ENCODE assay signal across 8 cellular contexts in the genomic region with DNA sequence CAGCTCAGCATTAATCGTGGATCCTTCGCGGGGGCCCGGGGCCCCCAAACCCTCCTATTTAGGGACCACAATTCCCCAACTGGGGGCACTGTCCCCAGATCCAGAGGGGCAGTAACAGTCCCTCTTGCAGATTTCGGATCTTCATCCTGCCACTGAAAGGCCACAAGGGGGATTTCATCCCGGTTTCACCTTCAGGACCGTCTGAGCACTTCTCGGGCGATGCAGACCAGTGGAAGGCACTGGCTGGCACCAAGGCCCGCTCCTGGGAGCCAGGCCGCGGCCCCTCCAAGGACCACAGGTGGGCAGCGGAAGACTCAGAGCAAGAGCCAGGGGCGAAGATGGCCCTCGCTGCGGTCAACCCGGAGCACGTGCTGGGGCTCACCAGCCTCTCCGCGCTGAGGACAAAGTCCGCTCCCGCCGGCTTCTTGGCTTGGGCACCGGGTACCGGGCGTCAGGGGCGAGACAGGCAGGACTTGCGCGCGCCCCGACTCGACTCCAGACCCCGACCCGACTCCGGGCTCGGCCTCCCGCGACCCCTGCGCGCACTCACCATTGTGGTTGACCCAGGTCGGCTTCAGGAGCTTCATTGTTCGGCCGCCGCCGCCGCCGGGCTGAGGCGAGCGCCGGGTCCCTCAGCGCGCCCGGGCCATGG. TPM values are rescaled to one million over a fixed set of nuclear protein-coding genes. Genes with fewer than 3 reads are reported as not detected.
DNase-seq lines count a peak whose midpoint lies in the region; ATAC-seq and TF ChIP-seq lines count a peak whose summit lies in the region.

No MANE protein-coding gene starts in this region.

- H3K9me3 Mint-ChIP-seq in stimulated activated naive CD8-positive, alpha-beta T cell treated with anti-CD3 and anti-CD28 coated beads, Interleukin-15, amount 100 ng/mL, for 72 hours: no peaks in the 10 kb centered on the region

- H3K79me2 ChIP-seq in PC-3 (ENCODE audit: low read length): peaks cover 67% of the 10 kb centered on the region

- DNase-seq in CMK (ENCODE audit: low read depth) (peak; percentile 41), PC-3 (peak; percentile 7), breast epithelium (ENCODE audit: low spot score in 2 of 2) (no peak), left colon (peak; percentile 70 to 78)
- DNase-seq in stimulated activated naive CD8-positive, alpha-beta T cell treated with anti-CD3 and anti-CD28 coated beads, Interleukin-15, amount 100 ng/mL, for 72 hours: peak; percentile 31 to 45

- peak overlapping the region; percentile 30; the same call in 1 of the 2 replicates for H2AFZ ChIP-seq in PC-3 (ENCODE audit: low read length)

- no peaks in the 10 kb centered on the region for H3K27me3 ChIP-seq in PC-3 (ENCODE audit: low read length)
- no peaks in the 10 kb centered on the region for H3K27me3 ChIP-seq in breast epithelium

- peak overlapping the region; percentile 98 for H3K4me3 ChIP-seq in PC-3 (ENCODE audit: low read length)
- peak overlapping the region; percentile 92 to 96 (median 93) for H3K4me3 ChIP-seq in breast epithelium

- peak overlapping the region; percentile 91 for H3K4me2 ChIP-seq in PC-3 (ENCODE audit: low read length)

- POLR2A ChIA-PET in PC-3 (lab: Charles Lee; ENCODE audit: unreplicated experiment): no interaction called here

- H3K36me3 ChIP-seq in PC-3 (ENCODE audit: low read depth, low read length) (peaks cover 5% of the 10 kb centered on the region; the same call in 1 of the 2 replicates), breast epithelium (no peaks in the 10 kb centered on the region)

- TF ChIP-seq CTCF in PC-3 (conservative IDR thresholded peaks at IDR 0.05; ENCODE audit: low read depth, low read length) (peak; percentile 14; the same call in 1 of the 2 replicates), breast epithelium (IDR thresholded peaks at IDR 0.05) (no peak)

- no TSS peak for BruUV-seq in PC-3 (replicated peaks; lab: Mats Ljungman, UMichigan)

- H3K9me3 ChIP-seq in PC-3 (ENCODE audit: low read length) (no peaks in the 10 kb centered on the region), breast epithelium (no peaks in the 10 kb centered on the region)

- H4K20me1 ChIP-seq in PC-3 (ENCODE audit: low read length): peaks cover 15% of the 10 kb centered on the region

- no peak for TF ChIP-seq POLR2A in breast epithelium (IDR thresholded peaks at IDR 0.05)

- H3K4me3 Mint-ChIP-seq in stimulated activated naive CD8-positive, alpha-beta T cell treated with anti-CD3 and anti-CD28 coated beads, Interleukin-15, amount 100 ng/mL, for 72 hours: peak overlapping the region; percentile 92 to 95

- peak; percentile 2 for ATAC-seq in GM21737 (IDR thresholded peaks at IDR 0.05; ENCODE audit: unreplicated experiment)
- no peak for ATAC-seq in PC-3
- ATAC-seq in left colon: peak; percentile 41
- no peak for ATAC-seq in stimulated activated naive CD8-positive, alpha-beta T cell treated with anti-CD3 and anti-CD28 coated beads, Interleukin-15, amount 100 ng/mL, for 72 hours
- no peak for ATAC-seq in GM18519 (IDR thresholded peaks at IDR 0.05; ENCODE audit: low FRiP score, unreplicated experiment)
- no peak for ATAC-seq in GM18873 (IDR thresholded peaks at IDR 0.05; ENCODE audit: low FRiP score, unreplicated experiment)

- intact Hi-C loops in PC-3 (cut with micrococcal nuclease) (no loop called here), breast epithelium (cut with DNase I; ENCODE audit: low total_unique reads) (no loop called here), left colon (cut with DNase I, micrococcal nuclease) (no loop called here)

- H3K27ac Mint-ChIP-seq in stimulated activated naive CD8-positive, alpha-beta T cell treated with anti-CD3 and anti-CD28 coated beads, Interleukin-15, amount 100 ng/mL, for 72 hours: peak overlapping the region; percentile 89 to 96

- peak overlapping the region; percentile 90 for H3K9ac ChIP-seq in PC-3 (ENCODE audit: low read length)

- H3K4me1 ChIP-seq in PC-3 (ENCODE audit: insufficient read depth, low read length) (peaks cover 24% of the 10 kb centered on the region), breast epithelium (peaks cover 9 to 13% of the 10 kb centered on the region in 2 donors)

- H3K27me3 Mint-ChIP-seq in stimulated activated naive CD8-positive, alpha-beta T cell treated with anti-CD3 and anti-CD28 coated beads, Interleukin-15, amount 100 ng/mL, for 72 hours: no peaks in the 10 kb centered on the region

- no peaks in the 10 kb centered on the region for H3F3A ChIP-seq in PC-3 (ENCODE audit: low read length, unreplicated experiment)

- CTCF ChIA-PET in PC-3 (lab: Charles Lee): no interaction called here

- H3K4me1 Mint-ChIP-seq in stimulated activated naive CD8-positive, alpha-beta T cell treated with anti-CD3 and anti-CD28 coated beads, Interleukin-15, amount 100 ng/mL, for 72 hours: peaks cover 54% of the 10 kb centered on the region

- no peaks in the 10 kb centered on the region for H3K9me2 ChIP-seq in PC-3 (replicated peaks; ENCODE audit: low read length)

- H3K27ac ChIP-seq in PC-3 (ENCODE audit: low read length) (peak overlapping the region; percentile 52), breast epithelium (peak overlapping the region; percentile 38 to 91)

RNA-seq across cellular contexts. Expression of gene HIRA, which starts 0.5 kb away (rescaled TPM):
- total RNA-seq in PC-3 (2014; rRNA removed): 12.4 and 15.3 TPM in 2 replicates
- 10 to 100 TPM; 13.5 to 22.9 (median 18.4) TPM for total RNA-seq in breast epithelium
- 10 to 100 TPM; 26.9 to 34.9 TPM for total RNA-seq in left colon

RNA-seq across cellular contexts. Expression of gene MRPL40, which starts 1.3 kb away (rescaled TPM):
- total RNA-seq in PC-3 (2014; rRNA removed) (49.4 and 55.1 TPM in 2 replicates), breast epithelium (10 to 100 TPM; 25.3 to 36.0 (median 31.8) TPM), left colon (10 to 100 TPM; 16.6 to 20.1 TPM)

RNA-seq across cellular contexts. Expression of gene C22orf39, which starts 16.5 kb away (rescaled TPM):
- total RNA-seq in PC-3 (2014; rRNA removed) (22.2 and 25.0 TPM in 2 replicates), breast epithelium (100 to 1,000 TPM in 1 of 3 donors, 10 to 100 TPM in 2; 46.7 to 111 (median 54.4) TPM), left colon (10 to 100 TPM; 20.1 to 23.4 TPM)

RNA-seq across cellular contexts. Expression of gene UFD1, which starts 48.0 kb away (rescaled TPM):
- total RNA-seq in PC-3 (2014; rRNA removed) (92.6 and 95.7 TPM in 2 replicates), breast epithelium (10 to 100 TPM; 30.8 to 51.0 (median 31.8) TPM), left colon (10 to 100 TPM; 48.8 to 51.8 TPM)

RNA-seq across cellular contexts. Expression of gene CDC45, which starts 48.7 kb away (rescaled TPM):
- 70.9 and 77.1 TPM in 2 replicates for total RNA-seq in PC-3 (2014; rRNA removed)
- total RNA-seq in breast epithelium: under 1 TPM in 1 of 3 donors, not detected in 2; 0.48 TPM
- total RNA-seq in left colon: 1 to 10 TPM; 2.7 to 7.0 TPM

Comparison
In these comparisons a context has a peak if more than half of its experiments do, and no peak if none do; other contexts are left out.
1. DNase-seq: peak in CMK (single experiment), PC-3 (single experiment), left colon (2 of 2) and stimulated activated naive CD8-positive, alpha-beta T cell treated with anti-CD3 and anti-CD28 coated beads, Interleukin-15, amount 100 ng/mL, for 72 hours (2 of 2); none in breast epithelium (0 of 2).
2. ATAC-seq: peak in GM21737 (single experiment) and left colon (single experiment); none in PC-3 (single experiment), stimulated activated naive CD8-positive, alpha-beta T cell treated with anti-CD3 and anti-CD28 coated beads, Interleukin-15, amount 100 ng/mL, for 72 hours (single experiment), GM18519 (single experiment) and GM18873 (single experiment).